Comparison of ENCODE assay signal across 7 cellular contexts in the genomic region with DNA sequence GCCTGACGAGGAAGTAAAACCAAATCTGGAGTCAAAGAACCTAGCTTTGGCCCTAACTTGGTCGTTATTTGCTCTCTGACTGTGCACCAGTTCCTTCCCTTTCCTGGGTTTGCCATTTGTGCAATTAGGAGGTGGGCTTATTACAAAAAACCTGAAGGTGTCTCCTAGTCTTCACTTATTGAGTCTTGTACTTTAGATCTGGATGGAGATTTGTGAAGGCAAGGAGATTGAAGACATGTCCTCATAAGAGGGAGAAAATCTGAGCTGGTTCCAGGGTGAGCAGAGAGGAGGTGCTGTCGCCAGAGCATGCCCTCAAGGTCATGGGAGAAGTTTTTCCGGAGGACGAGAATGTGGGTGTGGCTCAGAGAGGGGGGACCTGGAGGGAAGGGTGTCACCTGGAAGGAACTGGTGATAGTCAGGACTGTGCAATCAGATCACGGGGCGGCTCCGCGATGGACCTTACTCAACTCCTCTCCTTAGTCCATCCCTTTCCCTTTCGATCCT. TPM values are rescaled to one million over a fixed set of nuclear protein-coding genes. Genes with fewer than 3 reads are reported as not detected.
DNase-seq lines count a peak whose midpoint lies in the region; ATAC-seq, FAIRE-seq and TF ChIP-seq lines count a peak whose summit lies in the region.

No MANE protein-coding gene starts in this region.

- no peak overlapping the region for H3K56ac ChIP-seq in H9 (ENCODE audit: insufficient read length, low read depth, low read length)

- no peaks in the 10 kb centered on the region for H3K79me1 ChIP-seq in H9 (ENCODE audit: insufficient read depth, low read depth, low read length, poor library complexity, severe bottlenecking)

- no peak for DNase-seq in H9
- no peak for DNase-seq in RWPE2 (ENCODE audit: low spot score)
- no peak for DNase-seq in fibroblast of pulmonary artery (ENCODE audit: low read depth)
- peak; percentile 100 for DNase-seq in small intestine
- DNase-seq in activated CD4-positive, alpha-beta T cell treated with anti-CD3 and anti-CD28 coated beads, Interleukin-2, amount 50 U/mL, for 48 hours: no peak

- WGBS in H9 (ENCODE audit: extremely low coverage, insufficient read length, low lambda C conversion rate): no CpG with 5 or more reads among the region's 10 CpGs
- 4 to 17% (median 11%) methylated on average over 8 to 10 of the region's 10 CpGs for WGBS in small intestine, 3 donors

- no peak overlapping the region for H3K23ac ChIP-seq in H9 (ENCODE audit: insufficient read length, low read depth, low read length)

- no peaks in the 10 kb centered on the region for H4K20me1 ChIP-seq in H9 (ENCODE audit: control insufficient read depth, insufficient read depth, insufficient read length)

- H3K27me3 ChIP-seq in H9 (ENCODE audit: insufficient read depth, low read length) (no peaks in the 10 kb centered on the region; the same call in 1 of the 2 replicates), RWPE2 (ENCODE audit: insufficient read depth, poor library complexity, severe bottlenecking) (no peaks in the 10 kb centered on the region), small intestine (ENCODE audit: control insufficient read depth in 2 of 2, insufficient read depth in 2 of 2, low read length in 2 of 2) (no peaks in the 10 kb centered on the region)

- H3K4ac ChIP-seq in H9 (ENCODE audit: low read depth, low read length): no peak overlapping the region

- no peak overlapping the region for H3K18ac ChIP-seq in H9 (ENCODE audit: insufficient read length, low read depth, low read length)

- peak overlapping the region; percentile 47 for H3K4me2 ChIP-seq in H9 (ENCODE audit: insufficient read depth, insufficient read length, low read length)

- H3K23me2 ChIP-seq in H9 (ENCODE audit: insufficient read length, low read depth, low read length, poor library complexity, severe bottlenecking): peaks cover 18% of the 10 kb centered on the region

- no peak overlapping the region for H2BK20ac ChIP-seq in H9 (ENCODE audit: low read depth, low read length, poor library complexity, severe bottlenecking)

- no peak overlapping the region for H2AFZ ChIP-seq in H9 (ENCODE audit: low read length)

- H3K4me3 ChIP-seq in RWPE2 (ENCODE audit: severe bottlenecking) (peak overlapping the region; percentile 2), fibroblast of pulmonary artery (replicated peaks; ENCODE audit: low read depth, low read length) (peak overlapping the region; percentile 45), small intestine (ENCODE audit: low read depth in 1 of 2, low read length in 2 of 2) (no peak overlapping the region)

- no peak for FAIRE-seq in small intestine (lab: Jason Lieb, UNC)

- H3K79me2 ChIP-seq in H9 (ENCODE audit: insufficient read depth, low read length): no peaks in the 10 kb centered on the region; the same call in 1 of the 2 replicates

- no peaks in the 10 kb centered on the region for H3K9me3 Mint-ChIP-seq in H9

- H3K27ac Mint-ChIP-seq in H9: peak overlapping the region; percentile 14 to 90 (median 85); a peak in 6 of 7 replicates

- H3T11ph ChIP-seq in H9 (ENCODE audit: low read length): no peak overlapping the region

- TF ChIP-seq CTCF in H9 (conservative IDR thresholded peaks at IDR 0.05): peak; percentile 48; the same call in 2 of the 3 replicates
- peak; percentile 78 for TF ChIP-seq CTCF in RWPE2 (IDR thresholded peaks at IDR 0.05; ENCODE audit: poor library complexity, severe bottlenecking)
- peak; percentile 36 for TF ChIP-seq CTCF in fibroblast of pulmonary artery (IDR thresholded peaks at IDR 0.05; ENCODE audit: low read length, missing control alignments)

- H3K9me3 ChIP-seq in H9 (ENCODE audit: control insufficient read depth, low read depth, low read length): no peaks in the 10 kb centered on the region
- H3K9me3 ChIP-seq in RWPE2 (ENCODE audit: severe bottlenecking): no peaks in the 10 kb centered on the region
- H3K9me3 ChIP-seq in small intestine (ENCODE audit: control insufficient read depth, low read depth): no peaks in the 10 kb centered on the region

- no peak overlapping the region for H2AK5ac ChIP-seq in H9 (ENCODE audit: insufficient read length, low read length)

- no peak for ATAC-seq in RWPE2 (ENCODE audit: low read depth)
- no peak for ATAC-seq in esophagus mucosa
- no peak for ATAC-seq in GM21717 (IDR thresholded peaks at IDR 0.05; ENCODE audit: unreplicated experiment)

- no peak overlapping the region for H2BK15ac ChIP-seq in H9 (ENCODE audit: low read depth, low read length)

- H3K36me3 ChIP-seq in RWPE2 (ENCODE audit: low read depth) (peaks cover 25% of the 10 kb centered on the region), small intestine (ENCODE audit: control insufficient read depth in 2 of 2, insufficient read depth in 2 of 2, low read length in 2 of 2) (no peaks in the 10 kb centered on the region)

- peaks cover 39 to 41% of the 10 kb centered on the region in 2 experiments for H3K4me1 Mint-ChIP-seq in H9

- no peak overlapping the region for H2BK12ac ChIP-seq in H9 (ENCODE audit: insufficient read length, low read depth, low read length)

- peak overlapping the region; percentile 81 to 97 for H3K4me3 Mint-ChIP-seq in H9

- no peak overlapping the region for H4K91ac ChIP-seq in H9 (ENCODE audit: insufficient read length, low read depth, low read length)

- no peak overlapping the region for H4K8ac ChIP-seq in H9 (replicated peaks; ENCODE audit: insufficient read length, low read depth, low read length)

- H3K14ac ChIP-seq in H9 (ENCODE audit: insufficient read depth, low read length): no peak overlapping the region

- no peak overlapping the region for H4K5ac ChIP-seq in H9 (ENCODE audit: insufficient read length, low read depth, low read length)

- H3K36me3 Mint-ChIP-seq in H9 (ENCODE audit: insufficient read depth in 1 of 3, low read depth in 3 of 3): peaks cover 0 to 3% (median 0%) of the 10 kb centered on the region in 3 experiments; a peak in 2 of 7 replicates

- no peak overlapping the region for H3K9ac ChIP-seq in H9 (ENCODE audit: extremely low read depth, insufficient read length, low read length)

- H3K27ac ChIP-seq in H9 (ENCODE audit: insufficient read length, low read depth, low read length): no peak overlapping the region
- H3K27ac ChIP-seq in RWPE2 (ENCODE audit: poor library complexity, severe bottlenecking): peak overlapping the region; percentile 68
- H3K27ac ChIP-seq in small intestine (ENCODE audit: low read depth in 1 of 2, low read length in 1 of 2): peak overlapping the region; percentile 89 to 97

- H3K4me1 ChIP-seq in H9 (ENCODE audit: insufficient read depth, low read length): peaks cover 8% of the 10 kb centered on the region; the same call in 1 of the 2 replicates
- H3K4me1 ChIP-seq in RWPE2 (ENCODE audit: insufficient read depth, poor library complexity, severe bottlenecking): peaks cover 38% of the 10 kb centered on the region
- H3K4me1 ChIP-seq in small intestine (ENCODE audit: control insufficient read depth in 2 of 2, insufficient read depth in 1 of 2, low read depth in 1 of 2, low read length in 1 of 2): peaks cover 2 to 7% of the 10 kb centered on the region in 2 donors

- peaks cover 39% of the 10 kb centered on the region for H3K27me3 Mint-ChIP-seq in H9 (ENCODE audit: low read depth)

- H2BK5ac ChIP-seq in H9 (ENCODE audit: insufficient read length, low read length): no peak overlapping the region

- H2BK120ac ChIP-seq in H9 (ENCODE audit: low read depth, low read length, poor library complexity, severe bottlenecking): no peak overlapping the region

RNA-seq across cellular contexts. Expression of gene ACSS2, which starts 0.7 kb away (rescaled TPM):
- 12.2 and 15.4 TPM in 2 replicates for total RNA-seq in H9 (2021)
- polyA plus RNA-seq in small intestine: 100 to 1,000 TPM; 146 to 295 (median 176) TPM
- total RNA-seq in esophagus mucosa: 83.1 TPM

RNA-seq across cellular contexts. Expression of gene GGT7, which starts 3.1 kb away (rescaled TPM):
- total RNA-seq in H9 (2021): 38.6 and 40.9 TPM in 2 replicates
- polyA plus RNA-seq in small intestine: 10 to 100 TPM in 2 of 3 donors, 1 to 10 TPM in 1; 9.7 to 14.5 (median 12.1) TPM
- total RNA-seq in esophagus mucosa: 5.1 TPM

RNA-seq across cellular contexts. Expression of gene NCOA6, which starts 50.3 kb away (rescaled TPM):
- 23.9 and 25.2 TPM in 2 replicates for total RNA-seq in H9 (2021)
- polyA plus RNA-seq in small intestine: 10 to 100 TPM; 19.3 to 46.5 (median 33.8) TPM
- 23.1 TPM for total RNA-seq in esophagus mucosa

Comparison
In these comparisons a context has a peak if more than half of its experiments do, and no peak if none do; other contexts are left out.
1. H3K4me3 ChIP-seq: peak in RWPE2 (single experiment) and fibroblast of pulmonary artery (single experiment); none in small intestine (0 of 2).
2. Peak in every context shown above with its lines, with median percentiles within 50 percentile points of each other: CTCF ChIP-seq.